In the genomic region with DNA sequence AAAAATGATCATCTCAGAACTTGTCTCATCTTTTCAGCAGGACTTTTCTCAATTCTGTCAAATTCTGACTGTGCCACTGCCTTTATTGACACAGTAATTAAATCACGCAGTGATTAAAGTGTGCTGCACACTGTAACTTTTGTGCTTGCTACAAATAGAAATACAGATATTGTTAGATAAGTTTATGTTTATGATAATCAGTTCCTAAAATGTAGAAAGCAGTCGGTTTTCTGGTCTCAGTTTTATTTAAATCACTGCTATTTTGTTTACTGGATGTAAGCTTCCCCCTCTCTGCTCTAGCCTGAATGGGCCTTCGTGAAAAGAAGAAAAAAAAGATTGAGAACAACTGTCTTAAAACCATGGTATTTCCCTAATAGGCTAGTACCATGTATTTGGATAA, we compare ENCODE assay signal across 9 cellular contexts.
DNase-seq lines count a peak whose midpoint lies in the region; ATAC-seq, FAIRE-seq and TF ChIP-seq lines count a peak whose summit lies in the region.
"Had no signal": no experiment of that assay in that cellular context is flagged by ENCODE, and none has a peak within 500 bp of the region (broad histone marks: within the 10 kb centered on the region; RNA-seq: fewer than 3 reads in every experiment).

No MANE protein-coding gene starts in this region.

- peaks cover 5% of the 10 kb centered on the region for H3K36me3 Mint-ChIP-seq in activated CD4-positive, alpha-beta T cell treated with anti-CD3 and anti-CD28 coated beads, Interleukin-2, amount 10 ng/mL, durations not matched to agents 7 days and 5 days (ENCODE audit: low read depth)
- H3K36me3 Mint-ChIP-seq in WTC11 = no peaks in the 10 kb centered on the region

- no peak overlapping the region for H3K4me3 ChIP-seq in keratinocyte (ENCODE audit: control insufficient read depth in 2 of 3, extremely low read depth in 1 of 3, insufficient read depth in 2 of 3, low read depth in 1 of 3, low read length in 3 of 3)

- no peaks in the 10 kb centered on the region for H3K27me3 Mint-ChIP-seq in activated CD4-positive, alpha-beta T cell treated with anti-CD3 and anti-CD28 coated beads, Interleukin-2, amount 10 ng/mL, durations not matched to agents 7 days and 5 days
- no peaks in the 10 kb centered on the region for H3K27me3 Mint-ChIP-seq in WTC11 (ENCODE audit: low read depth)

- no peaks in the 10 kb centered on the region for H3K27me3 ChIP-seq in keratinocyte (ENCODE audit: control insufficient read depth, extremely low read depth, insufficient read depth, low read length)

- dilution Hi-C loops in keratinocyte (cut with MboI; ENCODE audit: extremely low pct_ligation_motif_present, low sequenced_read_pairs) = no loop called here

- H3K36me3 ChIP-seq in keratinocyte (ENCODE audit: control insufficient read depth in 2 of 2, extremely low read depth in 1 of 2, insufficient read depth in 2 of 2, low read length in 2 of 2) = no peaks in the 10 kb centered on the region

- peaks cover 32% of the 10 kb centered on the region for H3K4me1 Mint-ChIP-seq in activated CD4-positive, alpha-beta T cell treated with anti-CD3 and anti-CD28 coated beads, Interleukin-2, amount 10 ng/mL, durations not matched to agents 7 days and 5 days
- H3K4me1 Mint-ChIP-seq in WTC11 = peaks cover 49% of the 10 kb centered on the region

- peak overlapping the region; percentile 97 for H2AFZ ChIP-seq in keratinocyte (ENCODE audit: control insufficient read depth, low read length)

- POLR2A ChIA-PET in activated CD4-positive, alpha-beta T cell treated with anti-CD3 and anti-CD28 coated beads, Interleukin-2, amount 10 ng/mL, durations not matched to agents 7 days and 5 days (lab: Charles Lee) = no interaction called here
- POLR2A ChIA-PET in WTC11 (lab: Charles Lee) = interaction anchor here (0.7 to 0.9 kb wide), 2 partner anchors 30 to 73 kb away, joined by 3 to 5 read pairs; no protein-coding TSS in a partner anchor

- TF ChIP-seq CTCF in WTC11 (IDR thresholded peaks at IDR 0.05) = no peak
- TF ChIP-seq CTCF in keratinocyte (optimal IDR thresholded peaks at IDR 0.05 in 1 of 3, IDR thresholded peaks at IDR 0.05 in 1 of 3, conservative IDR thresholded peaks at IDR 0.05 in 1 of 3; ENCODE audit: extremely low read depth in 1 of 3, insufficient read depth in 2 of 3, low read length in 3 of 3) = no peak

- DNase-seq in activated CD4-positive, alpha-beta T cell treated with anti-CD3 and anti-CD28 coated beads, Interleukin-2, amount 10 ng/mL, durations not matched to agents 7 days and 5 days = no peak
- no peak for DNase-seq in activated CD4-positive, alpha-beta T cell treated with anti-CD3 and anti-CD28 coated beads, Interleukin-2, amount 50 U/mL, for 1 hour
- DNase-seq in WTC11 (ENCODE audit: low spot score) = no peak
- no peak for DNase-seq in keratinocyte (ENCODE audit: low read depth, low spot score)
- DNase-seq in NCI-H526 treated with DMSO at 0.1 percent for 48 hours (lab: John Stamatoyannopoulos, UW) = no peak
- DNase-seq in OCI-M1 (lab: John Stamatoyannopoulos, UW) = no peak
- DNase-seq: C1 segment of cervical spinal cord had no signal

- ATAC-seq in WTC11 (no peak), GM19328 (IDR thresholded peaks at IDR 0.05; ENCODE audit: unreplicated experiment) (no peak)

- H3K9me1 ChIP-seq in keratinocyte (ENCODE audit: control insufficient read depth, extremely low read depth, insufficient read depth, low read length) = no peaks in the 10 kb centered on the region

- H3K9me3 ChIP-seq in keratinocyte (ENCODE audit: control insufficient read depth, low read depth, low read length) = no peaks in the 10 kb centered on the region

- peaks cover 20% of the 10 kb centered on the region for H3K4me1 ChIP-seq in keratinocyte (ENCODE audit: control insufficient read depth, extremely low read depth, insufficient read depth, low read length)

- no peaks in the 10 kb centered on the region for H3K79me2 ChIP-seq in keratinocyte (ENCODE audit: control insufficient read depth, insufficient read depth, low read length)

- H3K9me3 Mint-ChIP-seq in activated CD4-positive, alpha-beta T cell treated with anti-CD3 and anti-CD28 coated beads, Interleukin-2, amount 10 ng/mL, durations not matched to agents 7 days and 5 days = peaks cover 6% of the 10 kb centered on the region
- no peaks in the 10 kb centered on the region for H3K9me3 Mint-ChIP-seq in WTC11

- CTCF ChIA-PET in activated CD4-positive, alpha-beta T cell treated with anti-CD3 and anti-CD28 coated beads, Interleukin-2, amount 10 ng/mL, durations not matched to agents 7 days and 5 days (lab: Charles Lee) = interaction anchor here (0.5 to 2.2 kb wide), 3 partner anchors 77 to 180 kb away, joined by 3 to 13 read pairs (median 3); no protein-coding TSS in a partner anchor
- CTCF ChIA-PET in WTC11 (lab: Charles Lee) = interaction anchor here (0.9 kb wide), 1 partner anchor 56 kb away, joined by 4 read pairs; no protein-coding TSS in a partner anchor

- H4K20me1 ChIP-seq in keratinocyte (ENCODE audit: control insufficient read depth, extremely low read depth, insufficient read depth, low read length) = no peaks in the 10 kb centered on the region

- H3K27ac ChIP-seq in keratinocyte (ENCODE audit: control insufficient read depth, insufficient read depth, low read length) = no peak overlapping the region
- H3K27ac ChIP-seq in temporal lobe (ENCODE audit: low read depth, low read length) = peak overlapping the region; percentile 100

- no peak for FAIRE-seq in keratinocyte (lab: Jason Lieb, UNC)

- no peak overlapping the region for H3K9ac ChIP-seq in keratinocyte (ENCODE audit: control insufficient read depth, extremely low read depth, insufficient read depth, low read length)

- H3K4me3 Mint-ChIP-seq in activated CD4-positive, alpha-beta T cell treated with anti-CD3 and anti-CD28 coated beads, Interleukin-2, amount 10 ng/mL, durations not matched to agents 7 days and 5 days = no peak overlapping the region
- H3K4me3 Mint-ChIP-seq in WTC11 = peak overlapping the region; percentile 87

- H3K27ac Mint-ChIP-seq in activated CD4-positive, alpha-beta T cell treated with anti-CD3 and anti-CD28 coated beads, Interleukin-2, amount 10 ng/mL, durations not matched to agents 7 days and 5 days = peak overlapping the region; percentile 97
- peak overlapping the region; percentile 98 for H3K27ac Mint-ChIP-seq in WTC11

- peak overlapping the region; percentile 98 for H3K4me2 ChIP-seq in keratinocyte (ENCODE audit: control insufficient read depth, extremely low read depth, insufficient read depth, low read depth, low read length)

TF ChIP-seq in WTC11, 78 proteins besides CTCF, POLR2A, EP300 and RAD21 (continues in another document):
- TF ChIP-seq ZNF416 (CRISPR knock-in tag; IDR thresholded peaks at IDR 0.05) = no peak
- TF ChIP-seq, protein P1, sequence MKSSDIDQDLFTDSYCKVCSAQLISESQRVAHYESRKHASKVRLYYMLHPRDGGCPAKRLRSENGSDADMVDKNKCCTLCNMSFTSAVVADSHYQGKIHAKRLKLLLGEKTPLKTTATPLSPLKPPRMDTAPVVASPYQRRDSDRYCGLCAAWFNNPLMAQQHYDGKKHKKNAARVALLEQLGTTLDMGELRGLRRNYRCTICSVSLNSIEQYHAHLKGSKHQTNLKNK (CRISPR knock-in tag; IDR thresholded peaks at IDR 0.05) = no peak
- no peak for TF ChIP-seq TEAD1 (CRISPR knock-in tag; IDR thresholded peaks at IDR 0.05)
- no peak for TF ChIP-seq RELA (CRISPR knock-in tag; IDR thresholded peaks at IDR 0.05; ENCODE audit: borderline replicate concordance)
- TF ChIP-seq, protein P2, sequence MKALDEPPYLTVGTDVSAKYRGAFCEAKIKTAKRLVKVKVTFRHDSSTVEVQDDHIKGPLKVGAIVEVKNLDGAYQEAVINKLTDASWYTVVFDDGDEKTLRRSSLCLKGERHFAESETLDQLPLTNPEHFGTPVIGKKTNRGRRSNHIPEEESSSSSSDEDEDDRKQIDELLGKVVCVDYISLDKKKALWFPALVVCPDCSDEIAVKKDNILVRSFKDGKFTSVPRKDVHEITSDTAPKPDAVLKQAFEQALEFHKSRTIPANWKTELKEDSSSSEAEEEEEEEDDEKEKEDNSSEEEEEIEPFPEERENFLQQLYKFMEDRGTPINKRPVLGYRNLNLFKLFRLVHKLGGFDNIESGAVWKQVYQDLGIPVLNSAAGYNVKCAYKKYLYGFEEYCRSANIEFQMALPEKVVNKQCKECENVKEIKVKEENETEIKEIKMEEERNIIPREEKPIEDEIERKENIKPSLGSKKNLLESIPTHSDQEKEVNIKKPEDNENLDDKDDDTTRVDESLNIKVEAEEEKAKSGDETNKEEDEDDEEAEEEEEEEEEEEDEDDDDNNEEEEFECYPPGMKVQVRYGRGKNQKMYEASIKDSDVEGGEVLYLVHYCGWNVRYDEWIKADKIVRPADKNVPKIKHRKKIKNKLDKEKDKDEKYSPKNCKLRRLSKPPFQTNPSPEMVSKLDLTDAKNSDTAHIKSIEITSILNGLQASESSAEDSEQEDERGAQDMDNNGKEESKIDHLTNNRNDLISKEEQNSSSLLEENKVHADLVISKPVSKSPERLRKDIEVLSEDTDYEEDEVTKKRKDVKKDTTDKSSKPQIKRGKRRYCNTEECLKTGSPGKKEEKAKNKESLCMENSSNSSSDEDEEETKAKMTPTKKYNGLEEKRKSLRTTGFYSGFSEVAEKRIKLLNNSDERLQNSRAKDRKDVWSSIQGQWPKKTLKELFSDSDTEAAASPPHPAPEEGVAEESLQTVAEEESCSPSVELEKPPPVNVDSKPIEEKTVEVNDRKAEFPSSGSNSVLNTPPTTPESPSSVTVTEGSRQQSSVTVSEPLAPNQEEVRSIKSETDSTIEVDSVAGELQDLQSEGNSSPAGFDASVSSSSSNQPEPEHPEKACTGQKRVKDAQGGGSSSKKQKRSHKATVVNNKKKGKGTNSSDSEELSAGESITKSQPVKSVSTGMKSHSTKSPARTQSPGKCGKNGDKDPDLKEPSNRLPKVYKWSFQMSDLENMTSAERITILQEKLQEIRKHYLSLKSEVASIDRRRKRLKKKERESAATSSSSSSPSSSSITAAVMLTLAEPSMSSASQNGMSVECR (CRISPR knock-in tag; IDR thresholded peaks at IDR 0.05; ENCODE audit: borderline replicate concordance) = no peak
- TF ChIP-seq, protein P3, sequence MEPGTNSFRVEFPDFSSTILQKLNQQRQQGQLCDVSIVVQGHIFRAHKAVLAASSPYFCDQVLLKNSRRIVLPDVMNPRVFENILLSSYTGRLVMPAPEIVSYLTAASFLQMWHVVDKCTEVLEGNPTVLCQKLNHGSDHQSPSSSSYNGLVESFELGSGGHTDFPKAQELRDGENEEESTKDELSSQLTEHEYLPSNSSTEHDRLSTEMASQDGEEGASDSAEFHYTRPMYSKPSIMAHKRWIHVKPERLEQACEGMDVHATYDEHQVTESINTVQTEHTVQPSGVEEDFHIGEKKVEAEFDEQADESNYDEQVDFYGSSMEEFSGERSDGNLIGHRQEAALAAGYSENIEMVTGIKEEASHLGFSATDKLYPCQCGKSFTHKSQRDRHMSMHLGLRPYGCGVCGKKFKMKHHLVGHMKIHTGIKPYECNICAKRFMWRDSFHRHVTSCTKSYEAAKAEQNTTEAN (CRISPR knock-in tag; IDR thresholded peaks at IDR 0.05) = no peak
- no peak for TF ChIP-seq ZNF317 (CRISPR knock-in tag; IDR thresholded peaks at IDR 0.05; ENCODE audit: borderline replicate concordance, low read depth)
- TF ChIP-seq GABPB1 (CRISPR knock-in tag; IDR thresholded peaks at IDR 0.05) = no peak
